In the genomic region with DNA sequence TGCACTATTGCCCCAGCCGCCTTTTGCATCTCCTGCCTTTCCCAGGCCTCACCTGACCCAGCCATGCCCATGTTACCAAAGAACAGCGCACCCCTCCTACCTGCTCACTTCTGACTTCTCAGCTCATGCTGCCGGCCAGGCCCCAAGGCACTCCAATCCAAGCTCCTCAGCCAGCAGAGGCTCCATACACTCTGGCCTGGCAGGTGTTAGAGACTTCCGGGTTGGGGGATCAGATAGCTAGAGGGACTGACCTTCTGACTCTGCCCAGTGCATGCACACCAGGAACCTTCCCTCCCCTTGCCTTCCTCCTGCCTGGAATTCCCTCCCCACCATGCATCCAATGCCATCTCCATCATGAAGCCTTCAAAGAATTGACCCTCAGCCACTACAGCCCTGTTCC, we compare ENCODE assay signal across 21 cellular contexts. TPM values are rescaled to one million over a fixed set of nuclear protein-coding genes. Genes with fewer than 3 reads are reported as not detected.
A peak's percentile ranks its signal among the peaks of the same experiment; 100 is the strongest.
DNase-seq lines count a peak whose midpoint lies in the region; ATAC-seq, FAIRE-seq and TF ChIP-seq lines count a peak whose summit lies in the region.
"Had no signal": no experiment of that assay in that cellular context is flagged by ENCODE, and none has a peak within 500 bp of the region (broad histone marks: within the 10 kb centered on the region; RNA-seq: fewer than 3 reads in every experiment).

No MANE protein-coding gene starts in this region.

- intact Hi-C loops in IMR-90 (cut with micrococcal nuclease) (no loop called here), K562 (cut with micrococcal nuclease) (no loop called here), head of caudate nucleus (cut with DNase I) (no loop called here)

- peaks cover 50% of the 10 kb centered on the region for H3K27me3 ChIP-seq in IMR-90 (ENCODE audit: control insufficient read depth, insufficient read depth, low read length)
- peaks cover 19 to 56% of the 10 kb centered on the region in 2 experiments; a peak in 4 of 5 replicates for H3K27me3 ChIP-seq in K562 (ENCODE audit: control insufficient read depth in 2 of 2, insufficient read depth in 2 of 2, low read length in 2 of 2)
- H3K27me3 ChIP-seq in neuronal stem cell (ENCODE audit: control insufficient read depth in 3 of 3, insufficient read depth in 3 of 3, low read depth in 1 of 3, low read length in 3 of 3), result peaks cover 0 to 29% (median 3%) of the 10 kb centered on the region in 3 experiments
- H3K27me3 ChIP-seq: BE2C had no signal

- H3K9ac ChIP-seq in IMR-90 (ENCODE audit: low read depth, low read length), result no peak overlapping the region
- no peak overlapping the region for H3K9ac ChIP-seq in K562 (ENCODE audit: insufficient read depth in 1 of 2, low read depth in 2 of 2, low read length in 2 of 2)
- H3K9ac ChIP-seq in neuronal stem cell (ENCODE audit: low read depth, low read length, poor library complexity), result no peak overlapping the region
- H3K9ac ChIP-seq: GM23248 had no signal

- H2BK5ac ChIP-seq in IMR-90 (ENCODE audit: low read depth, low read length, poor library complexity, severe bottlenecking) (no peak overlapping the region), neuronal stem cell (ENCODE audit: low read length) (no peak overlapping the region)

- in situ Hi-C loops in IMR-90 (cut with MboI; ENCODE audit: low sequenced_read_pairs), result no loop called here
- in situ Hi-C loops in K562 (cut with MboI), result no loop called here

- TF ChIP-seq POLR2A in IMR-90 (IDR thresholded peaks at IDR 0.05; ENCODE audit: low read depth, low read length) (no peak), K562 (conservative IDR thresholded peaks at IDR 0.05) (no peak)

- H2BK120ac ChIP-seq in IMR-90 (ENCODE audit: low read depth, low read length), result no peak overlapping the region
- no peak overlapping the region for H2BK120ac ChIP-seq in neuronal stem cell (ENCODE audit: low read depth, low read length)

- TF ChIP-seq EP300 in K562 (IDR thresholded peaks at IDR 0.05; ENCODE audit: low read length), result no peak

- no peak overlapping the region for H2AK5ac ChIP-seq in IMR-90 (ENCODE audit: low read depth, low read length)
- peak overlapping the region; percentile 65 for H2AK5ac ChIP-seq in neuronal stem cell (ENCODE audit: low read depth, low read length)

- H3K18ac ChIP-seq in IMR-90 (ENCODE audit: low read depth, low read length) (no peak overlapping the region), neuronal stem cell (ENCODE audit: low read length) (peak overlapping the region; percentile 44)

- no peaks in the 10 kb centered on the region for H3K79me2 ChIP-seq in K562 (ENCODE audit: control insufficient read depth, insufficient read depth, low read length)

- no peak overlapping the region for H3K4me2 ChIP-seq in IMR-90 (ENCODE audit: low read depth, low read length)
- no peak overlapping the region for H3K4me2 ChIP-seq in K562 (ENCODE audit: insufficient read depth, low read length)
- no peak overlapping the region for H3K4me2 ChIP-seq in neuronal stem cell (ENCODE audit: insufficient read depth, low read length, poor library complexity, severe bottlenecking)

- H2AFZ ChIP-seq in IMR-90 (replicated peaks; ENCODE audit: low read length, poor library complexity) (peak overlapping the region; percentile 25), K562 (ENCODE audit: low read depth, low read length) (no peak overlapping the region), neuronal stem cell (ENCODE audit: low read length) (no peak overlapping the region)
- H2AFZ ChIP-seq: GM23248 had no signal

- no peaks in the 10 kb centered on the region for H3K9me1 ChIP-seq in IMR-90 (ENCODE audit: insufficient read depth, low read length)
- no peaks in the 10 kb centered on the region for H3K9me1 ChIP-seq in K562 (ENCODE audit: control insufficient read depth, insufficient read depth, low read length)

- no peak overlapping the region for H2BK12ac ChIP-seq in neuronal stem cell (ENCODE audit: low read length)

- no peak for TF ChIP-seq RAD21 in IMR-90 (IDR thresholded peaks at IDR 0.05; ENCODE audit: low read length)
- no peak for TF ChIP-seq RAD21 in K562 (CRISPR knock-in tag; conservative IDR thresholded peaks at IDR 0.05 in 1 of 2, IDR thresholded peaks at IDR 0.05 in 1 of 2)

- H3K14ac ChIP-seq in IMR-90 (replicated peaks; ENCODE audit: low read depth, low read length), result no peak overlapping the region
- H3K14ac ChIP-seq in neuronal stem cell (ENCODE audit: low read length), result no peak overlapping the region

- H3K56ac ChIP-seq in IMR-90 (ENCODE audit: extremely low read depth, insufficient read depth, low read length), result no peak overlapping the region

- H3K9me3 ChIP-seq in IMR-90 (ENCODE audit: control insufficient read depth, insufficient read depth, low read length) (peaks cover 2% of the 10 kb centered on the region), K562 (replicated peaks; ENCODE audit: control insufficient read depth, insufficient read depth, low read depth, low read length) (0 out of 2 replicates have a peak, but pooled peaks cover 1% of the 10 kb centered on the region), neuronal stem cell (replicated peaks in 1 of 2; ENCODE audit: control insufficient read depth in 2 of 2, insufficient read depth in 1 of 2, low read depth in 1 of 2, low read length in 2 of 2) (no peaks in the 10 kb centered on the region)
- H3K9me3 ChIP-seq: BE2C, HAP-1 had no signal

- no peak overlapping the region for H3K23ac ChIP-seq in IMR-90 (ENCODE audit: low read depth, low read length)
- H3K23ac ChIP-seq in neuronal stem cell (ENCODE audit: low read depth, low read length, poor library complexity), result no peak overlapping the region

- no peak overlapping the region for H2AK9ac ChIP-seq in IMR-90 (replicated peaks; ENCODE audit: low read depth, low read length, poor library complexity)

- WGBS in IMR-90 (ENCODE audit: extremely low coverage in 2 of 2, insufficient read length in 1 of 2), 2 experiments, result 88% methylated on average over 1 of the region's 4 CpGs; no CpG with 5 or more reads in 1 of the 2 experiments
- 12% methylated on average over 4 of the region's 4 CpGs for WGBS in K562 (ENCODE audit: insufficient coverage, low coverage, missing lambda C conversion rate)
- no CpG with 5 or more reads among the region's 4 CpGs for WGBS in neuronal stem cell (ENCODE audit: extremely low coverage in 2 of 2, insufficient read length in 2 of 2, insufficient replicate concordance in 1 of 2), 2 donors

- ATAC-seq in IMR-90 (ENCODE audit: low read depth) (no peak), K562 (peak; percentile 57), GM21360 (IDR thresholded peaks at IDR 0.05; ENCODE audit: unreplicated experiment) (no peak)
- ATAC-seq: GM12878 had no signal

- no peaks in the 10 kb centered on the region for H3K4me1 ChIP-seq in IMR-90 (ENCODE audit: control insufficient read depth, insufficient read depth, low read length)
- peaks cover 0 to 4% of the 10 kb centered on the region in 2 experiments; a peak in 2 of 5 replicates for H3K4me1 ChIP-seq in K562 (replicated peaks in 1 of 2; ENCODE audit: control insufficient read depth in 2 of 2, insufficient read depth in 2 of 2, low read length in 2 of 2)
- H3K4me1 ChIP-seq in neuronal stem cell (ENCODE audit: control insufficient read depth in 2 of 2, insufficient read depth in 1 of 2, low read depth in 1 of 2, low read length in 2 of 2), result peaks cover 0 to 10% of the 10 kb centered on the region in 2 donors
- H3K4me1 ChIP-seq: HAP-1 had no signal

- DNase-seq in IMR-90, result no peak
- DNase-seq in K562 (ENCODE audit: extremely low read depth in 1 of 4, low spot score in 3 of 4), result no peak
- DNase-seq in neuronal stem cell (ENCODE audit: low spot score), result no peak
- DNase-seq in NCI-H1930 (lab: John Stamatoyannopoulos, UW), result no peak
- DNase-seq in head of caudate nucleus, result no peak
- DNase-seq: ACHN; BE2C; C1 segment of cervical spinal cord; CD4-positive, CD25-positive, alpha-beta regulatory T cell; CD8-positive, alpha-beta memory T cell; COR-L47; DND-41; EL; GM23248; KG1 had no signal

- no peak for TF ChIP-seq CTCF in IMR-90 (conservative IDR thresholded peaks at IDR 0.05; ENCODE audit: low read depth, low read length)
- no peak for TF ChIP-seq CTCF in K562 (IDR thresholded peaks at IDR 0.05 in 2 of 3, conservative IDR thresholded peaks at IDR 0.05 in 1 of 3; ENCODE audit: insufficient read depth in 2 of 3, low read depth in 1 of 3, low read length in 3 of 3)

- dilution Hi-C loops in IMR-90 (cut with HindIII; ENCODE audit: low sequenced_read_pairs, unreplicated experiment), result no loop called here

- no peak overlapping the region for H2BK15ac ChIP-seq in IMR-90 (ENCODE audit: low read depth, low read length)
- H2BK15ac ChIP-seq in neuronal stem cell (ENCODE audit: low read length), result no peak overlapping the region

- CTCF ChIA-PET in IMR-90 (lab: Yijun Ruan, JAX), result interaction anchor here (0.7 kb wide), 1 partner anchor 16 kb away, joined by 3 read pairs; no protein-coding TSS in a partner anchor
- CTCF ChIA-PET in K562 (lab: Yijun Ruan, JAX; ENCODE audit: low intra/inter-chr PET ratio), result no interaction called here

- H3K36me3 ChIP-seq in IMR-90 (ENCODE audit: control insufficient read depth, insufficient read depth, low read length) (no peaks in the 10 kb centered on the region), K562 (ENCODE audit: control insufficient read depth, insufficient read depth, low read length) (no peaks in the 10 kb centered on the region), neuronal stem cell (replicated peaks in 1 of 2; ENCODE audit: control insufficient read depth in 2 of 2, insufficient read depth in 2 of 2, low read length in 2 of 2) (no peaks in the 10 kb centered on the region)
- H3K36me3 ChIP-seq: BE2C, HAP-1 had no signal

- H4K20me1 ChIP-seq in IMR-90 (ENCODE audit: insufficient read depth, low read length) (peaks cover 3% of the 10 kb centered on the region; the same call in 1 of the 2 replicates), K562 (replicated peaks; ENCODE audit: control insufficient read depth, insufficient read depth, low read length) (no peaks in the 10 kb centered on the region)

- no peaks in the 10 kb centered on the region for H3K79me1 ChIP-seq in IMR-90 (ENCODE audit: low read depth in 1 of 2, low read length in 2 of 2)
- H3K79me1 ChIP-seq in neuronal stem cell (ENCODE audit: low read depth, low read length), result no peaks in the 10 kb centered on the region

- H4K8ac ChIP-seq in IMR-90 (ENCODE audit: low read depth in 2 of 2, low read length in 2 of 2) (no peak overlapping the region), neuronal stem cell (ENCODE audit: low read depth, low read length) (no peak overlapping the region)

- no peak overlapping the region for H3K4me3 ChIP-seq in IMR-90 (ENCODE audit: insufficient read depth, low read depth, low read length)
- H3K4me3 ChIP-seq in K562, result no peak overlapping the region
- no peak overlapping the region for H3K4me3 ChIP-seq in neuronal stem cell (ENCODE audit: low read length in 2 of 2)
- H3K4me3 ChIP-seq: GM12878, GM23248, HAP-1 had no signal

- no peak overlapping the region for H3K27ac ChIP-seq in IMR-90 (ENCODE audit: insufficient read depth, low read length)
- no peak overlapping the region for H3K27ac ChIP-seq in K562 (ENCODE audit: extremely low read depth, low read depth, low read length)
- no peak overlapping the region for H3K27ac ChIP-seq in neuronal stem cell (replicated peaks; ENCODE audit: low read length)
- H3K27ac ChIP-seq: GM23248 had no signal

- H3K4ac ChIP-seq in IMR-90 (ENCODE audit: low read depth, low read length) (no peak overlapping the region), neuronal stem cell (ENCODE audit: low read length) (no peak overlapping the region)

- no peak overlapping the region for H4K5ac ChIP-seq in IMR-90 (ENCODE audit: low read depth, low read length)

- POLR2A ChIA-PET in IMR-90 (lab: Charles Lee; ENCODE audit: unreplicated experiment), result no interaction called here
- POLR2A ChIA-PET in K562 (lab: Yijun Ruan, JAX), result interaction anchor here (0.6 to 1.3 kb wide), 4 partner anchors 10 to 131 kb away, joined by 3 read pairs; no protein-coding TSS in a partner anchor

- BruUV-seq in IMR-90 (replicated peaks; lab: Mats Ljungman, UMichigan), result no TSS peak
- no TSS peak for BruUV-seq in K562 (replicated peaks; lab: Mats Ljungman, UMichigan)

- no peak overlapping the region for H4K91ac ChIP-seq in IMR-90 (ENCODE audit: insufficient read depth, low read depth, low read length)
- H4K91ac ChIP-seq in neuronal stem cell (ENCODE audit: low read depth, low read length, poor library complexity), result no peak overlapping the region

- no peak overlapping the region for H2BK20ac ChIP-seq in IMR-90 (ENCODE audit: low read depth, low read length)

- FAIRE-seq in K562 (lab: Jason Lieb, UNC), result no peak
- FAIRE-seq: A204.1, D721Med, GM12878, HTR-8/SVneo had no signal

RNA-seq across cellular contexts. Expression of a gene that starts 56.2 kb away (rescaled TPM):
- total RNA-seq in IMR-90 (2012; rRNA removed) (6.6 and 6.7 TPM in 2 replicates), K562 (2014; rRNA removed) (7.0 and 7.7 TPM in 2 replicates), K562 (2014; rRNA removed; fragmentation: Illumina TruSeq; extraction: Trizol) (2.6 and 2.8 TPM in 2 replicates), K562 (2015; rRNA removed; fragmentation: Illumina TruSeq; extraction: Trizol) (4.3 and 5.0 TPM in 2 replicates), K562 (2021) (30.3 and 37.3 TPM in 2 replicates)
- polyA plus RNA-seq in IMR-90 (2012; rRNA removed) (43.2 and 48.7 TPM in 2 replicates), K562 (2011; rRNA removed) (3.6 and 6.2 TPM in 2 replicates), K562 (2014; fragmentation: Illumina TruSeq; extraction: Trizol) (22.9 and 25.1 TPM in 2 replicates), K562 (2014; fragmentation: Nextera tagmentation; extraction: Ambion mirVana) (1 to 10 TPM; 1.0 to 1.9 TPM), K562 (2014; rRNA removed) (11.0 and 11.7 TPM in 2 replicates)
- 39.5 and 51.2 TPM in 2 replicates for polyA plus RNA-seq in IMR-90 (2012; cell fraction: cytosol; rRNA removed)
- polyA plus RNA-seq in IMR-90 (2012; cell fraction: nucleus; rRNA removed; ENCODE audit: low replicate concordance), result 57.0 and 113 TPM in 2 replicates
- 31.4 and 71.8 TPM in 2 replicates for total RNA-seq in K562 (2011; cell fraction: chromatin; rRNA removed; ENCODE audit: low replicate concordance)
- 28.6 and 32.2 TPM in 2 replicates for total RNA-seq in K562 (2011; cell fraction: nucleolus; rRNA removed)
- total RNA-seq in K562 (2011; cell fraction: nucleoplasm; rRNA removed), result 31.8 and 38.1 TPM in 2 replicates
- 5.2 and 5.4 TPM in 2 replicates for polyA plus RNA-seq in K562 (2011; cell fraction: cytosol; rRNA removed)
- polyA plus RNA-seq in K562 (2011; cell fraction: nucleus; rRNA removed), result 18.9 and 30.6 TPM in 2 replicates
- polyA plus RNA-seq in K562 (2012), result 23.3 and 39.2 TPM in 2 replicates
- polyA minus RNA-seq in K562 (2011; rRNA and poly(A)+ RNA removed), result 5.8 and 6.7 TPM in 2 replicates
- 14.9 and 22.3 TPM in 2 replicates for polyA minus RNA-seq in K562 (2011; cell fraction: cytosol; rRNA and poly(A)+ RNA removed)
- polyA minus RNA-seq in K562 (2011; cell fraction: nucleus; rRNA and poly(A)+ RNA removed), result 17.6 and 22.4 TPM in 2 replicates
- 21.6 TPM for polyA plus RNA-seq in neuronal stem cell (2013, experiment 1 of 2)
- 24.3 TPM for polyA plus RNA-seq in neuronal stem cell (2013, experiment 2 of 2)
